Comparison of ENCODE assay signal across 8 cellular contexts in genomic region chr1:159000627-159001026, GRCh38. TPM values are rescaled to one million over a fixed set of nuclear protein-coding genes. Genes with fewer than 3 reads are reported as not detected.
DNase-seq lines count a peak whose midpoint lies in the region; ATAC-seq and TF ChIP-seq lines count a peak whose summit lies in the region.

No MANE protein-coding gene starts in this region.

- no peaks in the 10 kb centered on the region for H3K36me3 ChIP-seq in adipocyte (ENCODE audit: control insufficient read depth, insufficient read depth, low read length, severe bottlenecking)
- no peaks in the 10 kb centered on the region for H3K36me3 ChIP-seq in heart right ventricle

- intact Hi-C loops in heart right ventricle (cut with DNase I): loop anchor here in 1 of 10 donors (10.0 kb wide), 1 partner anchor 1036 kb away; no protein-coding TSS in a partner anchor
- intact Hi-C loops in posterior vena cava (cut with DNase I): no loop called here

- DNase-seq in HCEC 1CT (peak; percentile 90), adipocyte (ENCODE audit: low read depth) (peak; percentile 95), heart right ventricle (peak; percentile 71 to 90), posterior vena cava (ENCODE audit: low spot score) (peak; percentile 94), GM20000 (ENCODE audit: low spot score) (no peak)
- no peak for DNase-seq in activated effector memory CD4-positive, alpha-beta T cell treated with anti-CD3 and anti-CD28 coated beads, Interleukin-2, amount 50 U/mL, for 16 hours

- peak overlapping the region; percentile 52 to 95 (median 86) for H3K27ac ChIP-seq in heart right ventricle

- WGBS in heart right ventricle, 2 donors: 11 to 30% methylated on average over 1 of the region's 1 CpG

- TF ChIP-seq CTCF in heart right ventricle (IDR thresholded peaks at IDR 0.05) (no peak), GM20000 (IDR thresholded peaks at IDR 0.05; ENCODE audit: extremely low read depth, missing control alignments) (no peak)

- H3K9ac ChIP-seq in adipocyte (ENCODE audit: low read length): peak overlapping the region; percentile 94

- no peaks in the 10 kb centered on the region for H3K9me3 ChIP-seq in adipocyte (ENCODE audit: control insufficient read depth, low read length)
- H3K9me3 ChIP-seq in heart right ventricle: no peaks in the 10 kb centered on the region

- H3K4me1 ChIP-seq in adipocyte (ENCODE audit: control insufficient read depth, insufficient read depth, low read length): peaks cover 45% of the 10 kb centered on the region
- H3K4me1 ChIP-seq in heart right ventricle: peaks cover 3 to 52% (median 25%) of the 10 kb centered on the region in 9 donors

- peak; percentile 78 to 89 (median 86) for ATAC-seq in heart right ventricle
- ATAC-seq in GM18502 (IDR thresholded peaks at IDR 0.05; ENCODE audit: poor library complexity, unreplicated experiment): no peak
- no peak for ATAC-seq in HG03097 (IDR thresholded peaks at IDR 0.05; ENCODE audit: low FRiP score, unreplicated experiment)

- no peaks in the 10 kb centered on the region for H3K27me3 ChIP-seq in adipocyte (replicated peaks; ENCODE audit: control insufficient read depth, insufficient read depth, low read length)
- H3K27me3 ChIP-seq in heart right ventricle: no peaks in the 10 kb centered on the region

- H3K4me3 ChIP-seq in adipocyte (ENCODE audit: low read length) (peak overlapping the region; percentile 91), heart right ventricle (peak overlapping the region in 9 of 10 donors; percentile 16 to 65 (median 53))

RNA-seq across cellular contexts. Expression of gene IFI16, which starts 9.1 kb away (rescaled TPM):
- total RNA-seq in heart right ventricle (10 to 100 TPM; 16.1 to 73.8 (median 21.4) TPM), posterior vena cava (10 to 100 TPM; 99.0 to 99.6 TPM)
- polyA plus RNA-seq in heart right ventricle: 10 to 100 TPM; 33.8 to 54.4 TPM

Comparison
In these comparisons a context has a peak if more than half of its experiments do, and no peak if none do; other contexts are left out.
1. DNase-seq: peak in HCEC 1CT (single experiment), adipocyte (single experiment), heart right ventricle (2 of 2) and posterior vena cava (single experiment); none in GM20000 (single experiment) and activated effector memory CD4-positive, alpha-beta T cell treated with anti-CD3 and anti-CD28 coated beads, Interleukin-2, amount 50 U/mL, for 16 hours (single experiment).
2. ATAC-seq: peak in heart right ventricle (8 of 8); none in GM18502 (single experiment) and HG03097 (single experiment).